Comparison of ENCODE assay signal across 7 cellular contexts in genomic region chr4:176319704-176320339, GRCh38. TPM values are rescaled to one million over a fixed set of nuclear protein-coding genes. Genes with fewer than 3 reads are reported as not detected.
DNase-seq lines count a peak whose midpoint lies in the region; ATAC-seq and TF ChIP-seq lines count a peak whose summit lies in the region.

SPCS3 (plus strand) TSS chr4:176319966; CDS start chr4:176320077, 111 bp downstream.

- peaks cover 43% of the 10 kb centered on the region for H3K79me2 ChIP-seq in hepatocyte

- H3K27me3 ChIP-seq in hepatocyte = no peaks in the 10 kb centered on the region

- H3K4me1 ChIP-seq in hepatocyte (ENCODE audit: insufficient read depth) = peaks cover 10% of the 10 kb centered on the region

- H3K9me2 ChIP-seq in hepatocyte (replicated peaks; ENCODE audit: insufficient read depth) = no peaks in the 10 kb centered on the region

- ATAC-seq in GM18508 (IDR thresholded peaks at IDR 0.05; ENCODE audit: insufficient read depth, unreplicated experiment) (peak; percentile 61), HG03025 (IDR thresholded peaks at IDR 0.05; ENCODE audit: low FRiP score, unreplicated experiment) (peak; percentile 84)

- no peaks in the 10 kb centered on the region for H3K9me3 ChIP-seq in hepatocyte (ENCODE audit: low read depth)

- H3K4me2 ChIP-seq in hepatocyte = peak within 1 kb of the TSS; percentile 86

- peak within 1 kb of the TSS; percentile 92 for H3K4me3 ChIP-seq in hepatocyte

- peak within 1 kb of the TSS; percentile 98 for H3K27ac ChIP-seq in hepatocyte

- H4K20me1 ChIP-seq in hepatocyte (ENCODE audit: insufficient read depth, poor library complexity, severe bottlenecking) = peaks cover 2% of the 10 kb centered on the region

- peak within 1 kb of the TSS; percentile 92 for H2AFZ ChIP-seq in hepatocyte

- TF ChIP-seq CTCF in hepatocyte (IDR thresholded peaks at IDR 0.05; ENCODE audit: poor library complexity) = no peak

- WGBS in hepatocyte (ENCODE audit: low lambda C conversion rate, missing lambda C conversion rate) = under 1% methylated on average over 70 of the region's 94 CpGs

- no peaks in the 10 kb centered on the region for H3K36me3 ChIP-seq in hepatocyte (replicated peaks; ENCODE audit: insufficient read depth, low read depth)

- DNase-seq in NCI-H2081 (lab: John Stamatoyannopoulos, UW) = peak; percentile 91 to 94
- peak; percentile 88 for DNase-seq in T1000 (lab: John Stamatoyannopoulos, UW)
- peak; percentile 99 for DNase-seq in astrocyte of the hippocampus (ENCODE audit: low read depth, low spot score)
- DNase-seq in hepatocyte (ENCODE audit: low spot score) = peak; percentile 99
- peak; percentile 97 for DNase-seq in retina

RNA-seq across cellular contexts. Expression of gene SPCS3, which starts in this region (rescaled TPM):
- 123 and 148 TPM in 2 replicates for total RNA-seq in hepatocyte
- polyA plus RNA-seq in hepatocyte = 102 and 104 TPM in 2 replicates

Comparison
In these comparisons a context has a peak if more than half of its experiments do, and no peak if none do; other contexts are left out.
1. Peak in every context shown above with its lines: DNase-seq, ATAC-seq, H3K4me3 ChIP-seq and H3K27ac ChIP-seq.